In the genomic region with DNA sequence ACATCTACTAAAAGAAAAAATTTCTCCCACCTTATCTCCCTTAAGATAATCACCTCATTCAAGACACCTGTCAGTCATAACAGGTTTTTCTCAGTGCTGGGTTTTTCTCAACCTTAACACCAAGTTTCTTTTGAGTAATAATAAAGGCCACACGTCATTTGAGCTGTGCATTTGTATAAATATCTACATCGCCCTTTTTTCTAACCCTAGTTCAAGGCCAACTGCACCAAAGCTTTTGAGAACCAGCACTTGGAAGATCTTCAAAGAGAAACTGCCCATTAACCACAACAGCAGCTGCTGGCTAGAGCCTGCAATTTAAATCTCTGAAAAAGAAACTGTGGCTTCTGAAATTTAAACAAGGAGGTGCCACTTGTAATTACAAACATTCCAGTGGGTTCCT, we compare ENCODE assay signal across 13 cellular contexts. TPM values are rescaled to one million over a fixed set of nuclear protein-coding genes. Genes with fewer than 3 reads are reported as not detected.
A peak's percentile ranks its signal among the peaks of the same experiment; 100 is the strongest.
DNase-seq lines count a peak whose midpoint lies in the region; ATAC-seq and TF ChIP-seq lines count a peak whose summit lies in the region.
"Had no signal": no experiment of that assay in that cellular context is flagged by ENCODE, and none has a peak within 500 bp of the region (broad histone marks: within the 10 kb centered on the region; RNA-seq: fewer than 3 reads in every experiment).

No MANE protein-coding gene starts in this region.

- TF ChIP-seq CTCF in lower lobe of right lung (IDR thresholded peaks at IDR 0.05): no peak
- TF ChIP-seq CTCF in dorsolateral prefrontal cortex (IDR thresholded peaks at IDR 0.05 in 54 of 56, conservative IDR thresholded peaks at IDR 0.05 in 2 of 56; ENCODE audit: low read depth in 1 of 56, partially characterized antibody in 56 of 56): peak in 1 of 56 donors; percentile 1

- peaks cover 7% of the 10 kb centered on the region for H3K27me3 ChIP-seq in lower lobe of right lung (ENCODE audit: low read depth)
- no peaks in the 10 kb centered on the region for H3K27me3 ChIP-seq in dorsolateral prefrontal cortex
- H3K27me3 ChIP-seq: SJSA1 had no signal

- DNase-seq in NCI-H2196 (lab: John Stamatoyannopoulos, UW; ENCODE audit: unreplicated experiment): peak; percentile 60
- DNase-seq in lower lobe of right lung: no peak
- DNase-seq in mucosa of gallbladder (ENCODE audit: low spot score): no peak
- DNase-seq in putamen (ENCODE audit: low spot score): no peak
- DNase-seq in dorsolateral prefrontal cortex: no peak
- DNase-seq: activated T-cell treated with anti-CD3 and anti-CD28 coated beads, Interleukin-2, amount 50 U/mL, for 72 hours; CD8-positive, alpha-beta memory T cell; mesendoderm; stimulated activated CD4-positive, alpha-beta T cell treated with anti-CD3 and anti-CD28 coated beads, Interleukin-4, amount 100 ng/mL, for 24 hours had no signal

- peaks cover 47% of the 10 kb centered on the region for H3K4me1 ChIP-seq in lower lobe of right lung
- H3K4me1 ChIP-seq: SJSA1 had no signal

- no peaks in the 10 kb centered on the region for H3K9me3 ChIP-seq in lower lobe of right lung
- H3K9me3 ChIP-seq: SJSA1 had no signal

- H3K27ac ChIP-seq in lower lobe of right lung: peak overlapping the region; percentile 20
- peak overlapping the region in 16 of 59 donors; percentile 2 to 72 (median 32) for H3K27ac ChIP-seq in dorsolateral prefrontal cortex
- H3K27ac ChIP-seq: epithelial cell of prostate, SJSA1 had no signal

- H3K36me3 ChIP-seq in lower lobe of right lung: no peaks in the 10 kb centered on the region
- H3K36me3 ChIP-seq: SJSA1 had no signal

- intact Hi-C loops in lower lobe of right lung (cut with DNase I) (no loop called here), dorsolateral prefrontal cortex (cut with DNase I) (loop anchor here in 1 of 2 donors (5.0 kb wide), 1 partner anchor 40 kb away; no protein-coding TSS in a partner anchor)

- no peak overlapping the region for H3K4me3 ChIP-seq in lower lobe of right lung
- H3K4me3 ChIP-seq in dorsolateral prefrontal cortex: peak overlapping the region in 3 of 59 donors; percentile 2 to 17 (median 8)
- H3K4me3 ChIP-seq: SJSA1 had no signal

- peak; percentile 49 for ATAC-seq in GM18870 (IDR thresholded peaks at IDR 0.05; ENCODE audit: unreplicated experiment)
- peak; percentile 44 for ATAC-seq in HG02852 (IDR thresholded peaks at IDR 0.05; ENCODE audit: unreplicated experiment)
- no peak for ATAC-seq in lower lobe of right lung

RNA-seq across cellular contexts. Expression of a gene that starts 6.9 kb away (rescaled TPM):
- total RNA-seq in lower lobe of right lung: 149 TPM
- 20.3 TPM for total RNA-seq in mucosa of gallbladder
- 100 to 1,000 TPM; 119 to 227 (median 154) TPM for total RNA-seq in dorsolateral prefrontal cortex

Comparison
In these comparisons a context has a peak if more than half of its experiments do, and no peak if none do; other contexts are left out.
1. ATAC-seq: peak in GM18870 (single experiment) and HG02852 (single experiment); none in lower lobe of right lung (0 of 2).